ENCODE assay signal across 2 cellular contexts in genomic region chr9:128371622-128372117, GRCh38.
TF ChIP-seq lines count a peak whose summit lies in the region.

No MANE protein-coding gene starts in this region.

TF ChIP-seq in PFSK-1, 5 proteins besides CTCF, POLR2A, EP300 and RAD21:
- TF ChIP-seq POLR2AphosphoS5 (IDR thresholded peaks at IDR 0.05; ENCODE audit: low read depth, low read length) (no peak), TAF1 (IDR thresholded peaks at IDR 0.05; ENCODE audit: borderline replicate concordance, insufficient read depth, low read length) (peak; percentile 15; the same call in 1 of the 2 replicates), REST (IDR thresholded peaks at IDR 0.05; ENCODE audit: insufficient read depth in 1 of 2, low read depth in 2 of 2, low read length in 2 of 2) (no peak), SIN3A (IDR thresholded peaks at IDR 0.05; ENCODE audit: borderline replicate concordance, insufficient read depth, low read length) (0 out of 2 replicates have a peak, but pooled peaks have one; percentile 28), FOXP2 (optimal IDR thresholded peaks at IDR 0.05; ENCODE audit: borderline replicate concordance, extremely low read depth, extremely low read length, insufficient read depth) (no peak)
TF ChIP-seq in PFSK-1: peak in this region for 2.

TF ChIP-seq in endothelial cell of umbilical vein, 7 proteins besides CTCF, POLR2A, EP300 and RAD21:
- TF ChIP-seq EZH2 (IDR thresholded peaks at IDR 0.05; ENCODE audit: borderline replicate concordance, low read depth, low read length, severe bottlenecking) (no peak), MAX (IDR thresholded peaks at IDR 0.05; ENCODE audit: insufficient read depth, insufficient read length) (no peak), JUN (IDR thresholded peaks at IDR 0.05; ENCODE audit: borderline replicate concordance, insufficient read depth, insufficient read length, low read depth) (no peak), POLR2AphosphoS5 (IDR thresholded peaks at IDR 0.05; ENCODE audit: insufficient read depth, low read depth, low read length) (no peak)
TF ChIP-seq in endothelial cell of umbilical vein: peak in this region for 0.
